Comparison of ENCODE assay signal across 15 cellular contexts in the genomic region with DNA sequence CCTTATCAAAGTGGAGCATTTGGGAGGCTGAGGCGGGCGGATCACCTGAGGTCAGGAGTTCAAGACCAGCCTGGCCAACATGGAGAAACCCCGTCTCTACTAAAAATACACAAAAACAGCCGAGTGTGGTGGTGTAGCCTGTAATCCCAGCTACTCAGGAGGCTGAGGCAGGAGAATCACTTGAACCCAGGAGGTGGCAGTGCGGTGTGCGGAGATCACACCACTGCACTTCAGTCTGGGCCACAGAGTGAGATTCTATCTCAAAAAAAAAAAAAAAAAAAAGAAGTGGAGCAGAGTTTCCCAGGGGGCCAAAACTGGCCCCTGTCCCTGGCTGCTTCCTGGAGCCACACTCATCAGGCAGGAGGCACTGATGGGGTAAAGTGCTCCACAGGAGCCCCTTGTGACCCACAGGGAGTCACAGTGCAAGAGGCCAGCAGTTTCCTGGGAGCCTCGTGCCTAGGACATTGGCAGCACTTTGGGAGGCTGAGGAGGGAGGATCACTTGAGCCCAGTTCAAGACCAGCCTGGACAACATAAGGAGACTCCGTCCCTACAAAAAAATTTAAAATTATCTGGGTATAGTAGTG. TPM values are rescaled to one million over a fixed set of nuclear protein-coding genes. Genes with fewer than 3 reads are reported as not detected.
DNase-seq lines count a peak whose midpoint lies in the region; ATAC-seq, FAIRE-seq and TF ChIP-seq lines count a peak whose summit lies in the region.
"Had no signal": no experiment of that assay in that cellular context is flagged by ENCODE, and none has a peak within 500 bp of the region (broad histone marks: within the 10 kb centered on the region; RNA-seq: fewer than 3 reads in every experiment).

No MANE protein-coding gene starts in this region.

- TF ChIP-seq RAD21 in A549 (conservative IDR thresholded peaks at IDR 0.05 in 1 of 2, IDR thresholded peaks at IDR 0.05 in 1 of 2) = no peak

- H3K79me2 ChIP-seq in keratinocyte (ENCODE audit: control insufficient read depth, insufficient read depth, low read length) = no peaks in the 10 kb centered on the region

- ATAC-seq in A549 = no peak
- ATAC-seq in SK-N-SH treated with all-trans-retinoic acid at 6 μM for 48 hours = no peak

- FAIRE-seq in A549 (lab: Jason Lieb, UNC) (no peak), keratinocyte (lab: Jason Lieb, UNC) (no peak)
- FAIRE-seq: GM12892 had no signal

- 82% methylated on average over 8 of the region's 8 CpGs for WGBS in A549 (ENCODE audit: missing lambda C conversion rate)

- H3K4me3 ChIP-seq in A549 (no peak overlapping the region), HEK293 (ENCODE audit: low read depth, low read length) (no peak overlapping the region), keratinocyte (ENCODE audit: control insufficient read depth in 2 of 3, extremely low read depth in 1 of 3, insufficient read depth in 2 of 3, low read depth in 1 of 3, low read length in 3 of 3) (no peak overlapping the region), A673 (ENCODE audit: low read depth, low read length, poor library complexity, severe bottlenecking) (no peak overlapping the region)

- no peaks in the 10 kb centered on the region for H3K27me3 ChIP-seq in keratinocyte (ENCODE audit: control insufficient read depth, extremely low read depth, insufficient read depth, low read length)
- H3K27me3 ChIP-seq in A673 (replicated peaks; ENCODE audit: insufficient read depth, low read depth, low read length, poor library complexity) = no peaks in the 10 kb centered on the region
- H3K27me3 ChIP-seq: BE2C had no signal

- peak overlapping the region; percentile 46 to 63; a peak in 3 of 6 replicates for H3K27ac ChIP-seq in A549
- no peak overlapping the region for H3K27ac ChIP-seq in HEK293 (ENCODE audit: extremely low read depth, low read depth, low read length)
- H3K27ac ChIP-seq in angular gyrus (ENCODE audit: low read depth, low read length) = peak overlapping the region; percentile 59
- H3K27ac ChIP-seq in keratinocyte (ENCODE audit: control insufficient read depth, insufficient read depth, low read length) = peak overlapping the region; percentile 59
- H3K27ac ChIP-seq in A673 (ENCODE audit: low read depth, low read length, poor library complexity, severe bottlenecking) = no peak overlapping the region

- CTCF ChIA-PET in A549 (lab: Yijun Ruan, JAX) (interaction anchor here (1.3 to 5.8 kb wide), 4 partner anchors 11 to 71 kb away, joined by 3 to 35 read pairs (median 14); a partner anchor contains a TSS), HEK293 (lab: Yijun Ruan, JAX) (interaction anchor here (2.0 kb wide), 1 partner anchor 72 kb away, joined by 4 read pairs; no protein-coding TSS in a partner anchor), A673 (lab: Charles Lee) (no interaction called here)

- POLR2A ChIA-PET in A549 (lab: Yijun Ruan, JAX) (no interaction called here), HEK293 (lab: Yijun Ruan, JAX) (interaction anchor here (0.6 kb wide), 1 partner anchor 17 kb away, joined by 4 read pairs; no protein-coding TSS in a partner anchor), A673 (lab: Charles Lee; ENCODE audit: low non-redundant PET) (no interaction called here)

- H3K9ac ChIP-seq in keratinocyte (ENCODE audit: control insufficient read depth, extremely low read depth, insufficient read depth, low read length) = no peak overlapping the region

- dilution Hi-C loops in keratinocyte (cut with MboI; ENCODE audit: extremely low pct_ligation_motif_present, low sequenced_read_pairs) = no loop called here

- no peak for TF ChIP-seq EP300 in A549 (IDR thresholded peaks at IDR 0.05)

- intact Hi-C loops in A673 (cut with micrococcal nuclease; ENCODE audit: unreplicated experiment) = no loop called here

- H3K36me3 ChIP-seq in HEK293 (ENCODE audit: control insufficient read depth in 2 of 2, insufficient read depth in 1 of 2, low read length in 2 of 2) (no peaks in the 10 kb centered on the region), keratinocyte (ENCODE audit: control insufficient read depth in 2 of 2, extremely low read depth in 1 of 2, insufficient read depth in 2 of 2, low read length in 2 of 2) (no peaks in the 10 kb centered on the region), A673 (ENCODE audit: insufficient read depth, low read length, poor library complexity, severe bottlenecking) (no peaks in the 10 kb centered on the region)
- H3K36me3 ChIP-seq: BE2C had no signal

- no peak overlapping the region; the same call in 2 of the 3 replicates for H3K4me2 ChIP-seq in A549
- H3K4me2 ChIP-seq in keratinocyte (ENCODE audit: control insufficient read depth, extremely low read depth, insufficient read depth, low read depth, low read length) = no peak overlapping the region

- H4K20me1 ChIP-seq in keratinocyte (ENCODE audit: control insufficient read depth, extremely low read depth, insufficient read depth, low read length) = no peaks in the 10 kb centered on the region

- H3K9me3 ChIP-seq in A549 = no peaks in the 10 kb centered on the region
- no peaks in the 10 kb centered on the region for H3K9me3 ChIP-seq in HEK293 (ENCODE audit: control insufficient read depth, insufficient read depth, low read depth, low read length)
- no peaks in the 10 kb centered on the region for H3K9me3 ChIP-seq in keratinocyte (ENCODE audit: control insufficient read depth, low read depth, low read length)
- no peaks in the 10 kb centered on the region for H3K9me3 ChIP-seq in A673 (ENCODE audit: low read depth, low read length, poor library complexity, severe bottlenecking)
- H3K9me3 ChIP-seq: BE2C, Caco-2 had no signal

- no peaks in the 10 kb centered on the region for H3K9me1 ChIP-seq in keratinocyte (ENCODE audit: control insufficient read depth, extremely low read depth, insufficient read depth, low read length)

- no peak for TF ChIP-seq POLR2A in A549 (IDR thresholded peaks at IDR 0.05; ENCODE audit: low read length)

- H3K4me1 ChIP-seq in A549 (peaks cover 10% of the 10 kb centered on the region; the same call in 2 of the 3 replicates), HEK293 (ENCODE audit: control insufficient read depth, insufficient read depth, low read length) (no peaks in the 10 kb centered on the region), keratinocyte (ENCODE audit: control insufficient read depth, extremely low read depth, insufficient read depth, low read length) (peaks cover 14% of the 10 kb centered on the region), A673 (ENCODE audit: insufficient read depth, low read length, poor library complexity, severe bottlenecking) (no peaks in the 10 kb centered on the region)
- H3K4me1 ChIP-seq: BE2C had no signal

- no peak overlapping the region for H2AFZ ChIP-seq in keratinocyte (ENCODE audit: control insufficient read depth, low read length)

- TF ChIP-seq CTCF in A549 (IDR thresholded peaks at IDR 0.05) (no peak), HEK293 (tag by site-specific recombination; IDR thresholded peaks at IDR 0.05) (no peak), keratinocyte (optimal IDR thresholded peaks at IDR 0.05 in 1 of 3, IDR thresholded peaks at IDR 0.05 in 1 of 3, conservative IDR thresholded peaks at IDR 0.05 in 1 of 3; ENCODE audit: extremely low read depth in 1 of 3, insufficient read depth in 2 of 3, low read length in 3 of 3) (no peak), A673 (conservative IDR thresholded peaks at IDR 0.05; ENCODE audit: low read depth, low read length) (no peak)

- DNase-seq in A549 (ENCODE audit: low read depth in 1 of 2, low spot score in 1 of 2) = no peak
- DNase-seq in keratinocyte (ENCODE audit: low read depth, low spot score) = no peak
- DNase-seq in LoVo (ENCODE audit: low spot score) = no peak
- DNase-seq in A673 (ENCODE audit: low spot score) = no peak
- no peak for DNase-seq in activated CD8-positive, alpha-beta memory T cell treated with anti-CD3 and anti-CD28 coated beads, Interleukin-2, amount 50 U/mL, for 48 hours
- DNase-seq: BE2C; Caco-2; CD8-positive, alpha-beta memory T cell; DND-41; GDM1 had no signal

- no TSS peak for BruUV-seq in A673 (replicated peaks; lab: Mats Ljungman, UMichigan)

TF ChIP-seq in A549, 52 proteins besides CTCF, POLR2A, EP300 and RAD21 (continues in another document):
- TF ChIP-seq MAFK (IDR thresholded peaks at IDR 0.05; ENCODE audit: partially characterized antibody) (no peak), ZC3H11A (IDR thresholded peaks at IDR 0.05) (no peak)

TF ChIP-seq in SK-N-SH treated with all-trans-retinoic acid at 6 μM for 48 hours, 23 proteins besides CTCF, POLR2A, EP300 and RAD21 (continues in another document):
- no peak for TF ChIP-seq GLIS3 (CRISPR knock-in tag; IDR thresholded peaks at IDR 0.05)

RNA-seq across cellular contexts. Expression of a gene that starts 44.4 kb away (rescaled TPM):
- polyA plus RNA-seq in A549 (2011; rRNA removed) (0.39 and 0.46 TPM in 2 replicates), A549 (2017; fragmentation: RNase III; extraction: RNeasy Plus Mini Kit Qiagen cat#74134 plus additional on column Dnase treatment) (1.4 to 1.8 TPM (median 1.5 TPM) in 3 replicates), keratinocyte (2.3 to 3.4 TPM (median 2.4 TPM) in 3 replicates)
- polyA plus RNA-seq in A549 (2012; cell fraction: cytosol; rRNA removed) = 0.96 and 1.8 TPM in 2 replicates
- 1.8 and 2.1 TPM in 2 replicates for polyA plus RNA-seq in A549 (2012; cell fraction: nucleus; rRNA removed)
- polyA minus RNA-seq in A549 (2011; rRNA and poly(A)+ RNA removed) = 0.44 and 0.45 TPM in 2 replicates
- 2.1 TPM for polyA plus RNA-seq in keratinocyte (2011; ENCODE audit: low read depth)
- polyA plus RNA-seq in keratinocyte (2011; cell fraction: cytosol; rRNA removed) = 1.5 and 2.8 TPM in 2 replicates
- 4.2 and 6.1 TPM in 2 replicates for polyA plus RNA-seq in keratinocyte (2011; cell fraction: nucleus; rRNA removed)
- polyA plus RNA-seq in keratinocyte (2012; ENCODE audit: low replicate concordance) = 3.4 and 3.8 TPM in 2 replicates
- polyA minus RNA-seq in keratinocyte = 1.1 to 2.0 TPM (median 1.4 TPM) in 3 replicates
- polyA minus RNA-seq in keratinocyte (2011; cell fraction: cytosol; rRNA and poly(A)+ RNA removed) = 5.8 TPM
- polyA minus RNA-seq in keratinocyte (2011; cell fraction: nucleus; rRNA and poly(A)+ RNA removed) = 4.0 and 4.9 TPM in 2 replicates
- total RNA-seq in A673 (2021) = 0.80 and 1.0 TPM in 2 replicates
- total RNA-seq: HT-29 had no signal

RNA-seq across cellular contexts. Expression of a gene that starts 49.2 kb away (rescaled TPM):
- polyA plus RNA-seq in A549 (2011; rRNA removed) (25.5 and 33.0 TPM in 2 replicates), A549 (2017; fragmentation: RNase III; extraction: RNeasy Plus Mini Kit Qiagen cat#74134 plus additional on column Dnase treatment) (33.6 to 42.4 TPM (median 34.4 TPM) in 3 replicates), keratinocyte (18.9 to 28.8 TPM (median 22.6 TPM) in 3 replicates)
- 44.9 and 53.6 TPM in 2 replicates for polyA plus RNA-seq in A549 (2012; cell fraction: cytosol; rRNA removed)
- polyA plus RNA-seq in A549 (2012; cell fraction: nucleus; rRNA removed) = 178 and 193 TPM in 2 replicates
- 52.9 and 61.5 TPM in 2 replicates for polyA minus RNA-seq in A549 (2011; rRNA and poly(A)+ RNA removed)
- 25.6 TPM for polyA plus RNA-seq in keratinocyte (2011; ENCODE audit: low read depth)
- 16.4 and 23.0 TPM in 2 replicates for polyA plus RNA-seq in keratinocyte (2011; cell fraction: cytosol; rRNA removed)
- 60.2 and 66.6 TPM in 2 replicates for polyA plus RNA-seq in keratinocyte (2011; cell fraction: nucleus; rRNA removed)
- 20.3 and 26.1 TPM in 2 replicates for polyA plus RNA-seq in keratinocyte (2012; ENCODE audit: low replicate concordance)
- polyA minus RNA-seq in keratinocyte = 20.7 to 57.0 TPM (median 32.0 TPM) in 3 replicates
- 24.7 TPM for polyA minus RNA-seq in keratinocyte (2011; cell fraction: cytosol; rRNA and poly(A)+ RNA removed)
- polyA minus RNA-seq in keratinocyte (2011; cell fraction: nucleus; rRNA and poly(A)+ RNA removed) = 19.8 and 26.3 TPM in 2 replicates
- total RNA-seq in A673 (2021) = 51.1 and 60.8 TPM in 2 replicates

Comparison
In these comparisons a context has a peak if more than half of its experiments do, and no peak if none do; other contexts are left out.
1. H3K27ac ChIP-seq: peak in A549 (2 of 2), angular gyrus (single experiment) and keratinocyte (single experiment); none in HEK293 (single experiment) and A673 (single experiment).